Comparison of ENCODE assay signal across 1 cellular context in the genomic region with DNA sequence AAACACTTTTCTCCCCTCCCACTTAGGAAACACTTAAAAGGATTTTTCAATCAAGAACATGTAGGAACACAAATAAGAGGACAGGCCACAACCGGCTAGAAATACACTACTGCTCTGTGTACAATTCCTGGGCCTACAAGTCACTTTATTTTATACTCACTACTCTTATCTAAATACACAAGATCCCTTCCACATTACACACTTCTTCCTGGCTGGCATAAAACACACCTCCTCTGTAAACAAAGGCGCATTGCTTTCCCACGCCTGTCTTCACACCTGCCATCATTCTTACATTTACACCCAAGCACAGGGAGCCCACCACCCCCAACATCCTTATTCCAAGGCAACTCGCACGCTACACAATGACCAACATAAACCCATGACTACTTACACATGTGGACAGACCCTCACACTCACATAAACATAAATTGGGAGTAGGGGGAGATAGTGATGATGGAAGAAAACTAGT.
A peak's percentile ranks its signal among the peaks of the same experiment; 100 is the strongest.
TF ChIP-seq lines count a peak whose summit lies in the region.

No MANE protein-coding gene starts in this region.

TF ChIP-seq in HepG2, 621 proteins besides CTCF, POLR2A, EP300 and RAD21 (continues in another document):
- TF ChIP-seq RELA (CRISPR knock-in tag; IDR thresholded peaks at IDR 0.05) (no peak), GABPA (IDR thresholded peaks at IDR 0.05; ENCODE audit: low read depth, low read length) (no peak), GABPA (CRISPR knock-in tag; IDR thresholded peaks at IDR 0.05; ENCODE audit: low read depth) (no peak), ZNF275 (CRISPR knock-in tag; IDR thresholded peaks at IDR 0.05; ENCODE audit: borderline replicate concordance) (0 out of 2 replicates have a peak, but pooled peaks have one; percentile 14), EEA1 (CRISPR knock-in tag; IDR thresholded peaks at IDR 0.05; ENCODE audit: borderline replicate concordance) (no peak), ZNF33B (CRISPR knock-in tag; IDR thresholded peaks at IDR 0.05) (no peak), TRIM22 (IDR thresholded peaks at IDR 0.05) (no peak), ZNF615 (CRISPR knock-in tag; IDR thresholded peaks at IDR 0.05; ENCODE audit: borderline replicate concordance) (0 out of 2 replicates have a peak, but pooled peaks have one; percentile 17), ZNF256 (CRISPR knock-in tag; conservative IDR thresholded peaks at IDR 0.05) (no peak), MATR3 (CRISPR knock-in tag; IDR thresholded peaks at IDR 0.05) (no peak), ZNF552 (CRISPR knock-in tag; IDR thresholded peaks at IDR 0.05; ENCODE audit: borderline replicate concordance) (0 out of 2 replicates have a peak, but pooled peaks have one; percentile 9), JARID2 (CRISPR knock-in tag; IDR thresholded peaks at IDR 0.05; ENCODE audit: insufficient replicate concordance) (no peak), PAF1 (CRISPR knock-in tag; IDR thresholded peaks at IDR 0.05) (peak; percentile 73; the same call in 1 of the 2 replicates), ZNF350 (CRISPR knock-in tag; IDR thresholded peaks at IDR 0.05; ENCODE audit: borderline replicate concordance, low read depth) (0 out of 2 replicates have a peak, but pooled peaks have one; percentile 21), ZSCAN30 (CRISPR knock-in tag; IDR thresholded peaks at IDR 0.05) (no peak), MED1 (CRISPR knock-in tag; IDR thresholded peaks at IDR 0.05) (0 out of 2 replicates have a peak, but pooled peaks have one; percentile 13), ZFP90 (CRISPR knock-in tag; IDR thresholded peaks at IDR 0.05; ENCODE audit: borderline replicate concordance) (0 out of 2 replicates have a peak, but pooled peaks have one; percentile 37), ZNF414 (CRISPR knock-in tag; IDR thresholded peaks at IDR 0.05) (no peak), CCAR2 (optimal IDR thresholded peaks at IDR 0.05; ENCODE audit: low read depth, low read length) (no peak), SYNCRIP (IDR thresholded peaks at IDR 0.05; ENCODE audit: insufficient read depth, low read depth, low read length) (no peak), LCORL (IDR thresholded peaks at IDR 0.05) (no peak), LCORL (CRISPR knock-in tag; IDR thresholded peaks at IDR 0.05) (0 out of 2 replicates have a peak, but pooled peaks have one; percentile 7), KAT7 (CRISPR knock-in tag; IDR thresholded peaks at IDR 0.05; ENCODE audit: borderline replicate concordance) (no peak), KLF6 (CRISPR knock-in tag; IDR thresholded peaks at IDR 0.05) (no peak), NFIC (IDR thresholded peaks at IDR 0.05; ENCODE audit: low read length) (peak; percentile 9; the same call in 1 of the 2 replicates), ZNF124 (CRISPR knock-in tag; IDR thresholded peaks at IDR 0.05) (0 out of 2 replicates have a peak, but pooled peaks have one; percentile 15), KLF12 (CRISPR knock-in tag; IDR thresholded peaks at IDR 0.05; ENCODE audit: borderline replicate concordance) (no peak), RFX1 (IDR thresholded peaks at IDR 0.05) (no peak), TCF7 (IDR thresholded peaks at IDR 0.05; ENCODE audit: low read depth) (0 out of 2 replicates have a peak, but pooled peaks have one; percentile 10), ZFP1 (CRISPR knock-in tag; IDR thresholded peaks at IDR 0.05) (0 out of 2 replicates have a peak, but pooled peaks have one; percentile 36), GPN1 (CRISPR knock-in tag; IDR thresholded peaks at IDR 0.05; ENCODE audit: borderline replicate concordance) (no peak), FOXA1 (IDR thresholded peaks at IDR 0.05) (no peak), FOXA1 (CRISPR knock-in tag; IDR thresholded peaks at IDR 0.05) (no peak; the same call in 1 of the 2 replicates), DNMT1 (CRISPR knock-in tag; IDR thresholded peaks at IDR 0.05) (no peak), ZNF24 (IDR thresholded peaks at IDR 0.05) (no peak), ETV5 (CRISPR knock-in tag; IDR thresholded peaks at IDR 0.05; ENCODE audit: borderline replicate concordance) (0 out of 2 replicates have a peak, but pooled peaks have one; percentile 12), POLR2G (IDR thresholded peaks at IDR 0.05; ENCODE audit: low read depth, low read length) (peak; percentile 18; the same call in 1 of the 2 replicates), GABPB1 (CRISPR knock-in tag; IDR thresholded peaks at IDR 0.05) (no peak), ZNF432 (CRISPR knock-in tag; IDR thresholded peaks at IDR 0.05; ENCODE audit: borderline replicate concordance) (no peak), ZNF546 (CRISPR knock-in tag; conservative IDR thresholded peaks at IDR 0.05) (no peak), ZNF232 (CRISPR knock-in tag; IDR thresholded peaks at IDR 0.05; ENCODE audit: borderline replicate concordance) (0 out of 2 replicates have a peak, but pooled peaks have one; percentile 3), TCF7L2 (IDR thresholded peaks at IDR 0.05; ENCODE audit: low read depth, low read length) (no peak)
- TF ChIP-seq, protein P1, sequence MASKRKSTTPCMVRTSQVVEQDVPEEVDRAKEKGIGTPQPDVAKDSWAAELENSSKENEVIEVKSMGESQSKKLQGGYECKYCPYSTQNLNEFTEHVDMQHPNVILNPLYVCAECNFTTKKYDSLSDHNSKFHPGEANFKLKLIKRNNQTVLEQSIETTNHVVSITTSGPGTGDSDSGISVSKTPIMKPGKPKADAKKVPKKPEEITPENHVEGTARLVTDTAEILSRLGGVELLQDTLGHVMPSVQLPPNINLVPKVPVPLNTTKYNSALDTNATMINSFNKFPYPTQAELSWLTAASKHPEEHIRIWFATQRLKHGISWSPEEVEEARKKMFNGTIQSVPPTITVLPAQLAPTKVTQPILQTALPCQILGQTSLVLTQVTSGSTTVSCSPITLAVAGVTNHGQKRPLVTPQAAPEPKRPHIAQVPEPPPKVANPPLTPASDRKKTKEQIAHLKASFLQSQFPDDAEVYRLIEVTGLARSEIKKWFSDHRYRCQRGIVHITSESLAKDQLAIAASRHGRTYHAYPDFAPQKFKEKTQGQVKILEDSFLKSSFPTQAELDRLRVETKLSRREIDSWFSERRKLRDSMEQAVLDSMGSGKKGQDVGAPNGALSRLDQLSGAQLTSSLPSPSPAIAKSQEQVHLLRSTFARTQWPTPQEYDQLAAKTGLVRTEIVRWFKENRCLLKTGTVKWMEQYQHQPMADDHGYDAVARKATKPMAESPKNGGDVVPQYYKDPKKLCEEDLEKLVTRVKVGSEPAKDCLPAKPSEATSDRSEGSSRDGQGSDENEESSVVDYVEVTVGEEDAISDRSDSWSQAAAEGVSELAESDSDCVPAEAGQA (IDR thresholded peaks at IDR 0.05; ENCODE audit: low read depth) = no peak
- TF ChIP-seq, protein P1 (CRISPR knock-in tag; IDR thresholded peaks at IDR 0.05; ENCODE audit: borderline replicate concordance) = no peak
- TF ChIP-seq, protein P2, sequence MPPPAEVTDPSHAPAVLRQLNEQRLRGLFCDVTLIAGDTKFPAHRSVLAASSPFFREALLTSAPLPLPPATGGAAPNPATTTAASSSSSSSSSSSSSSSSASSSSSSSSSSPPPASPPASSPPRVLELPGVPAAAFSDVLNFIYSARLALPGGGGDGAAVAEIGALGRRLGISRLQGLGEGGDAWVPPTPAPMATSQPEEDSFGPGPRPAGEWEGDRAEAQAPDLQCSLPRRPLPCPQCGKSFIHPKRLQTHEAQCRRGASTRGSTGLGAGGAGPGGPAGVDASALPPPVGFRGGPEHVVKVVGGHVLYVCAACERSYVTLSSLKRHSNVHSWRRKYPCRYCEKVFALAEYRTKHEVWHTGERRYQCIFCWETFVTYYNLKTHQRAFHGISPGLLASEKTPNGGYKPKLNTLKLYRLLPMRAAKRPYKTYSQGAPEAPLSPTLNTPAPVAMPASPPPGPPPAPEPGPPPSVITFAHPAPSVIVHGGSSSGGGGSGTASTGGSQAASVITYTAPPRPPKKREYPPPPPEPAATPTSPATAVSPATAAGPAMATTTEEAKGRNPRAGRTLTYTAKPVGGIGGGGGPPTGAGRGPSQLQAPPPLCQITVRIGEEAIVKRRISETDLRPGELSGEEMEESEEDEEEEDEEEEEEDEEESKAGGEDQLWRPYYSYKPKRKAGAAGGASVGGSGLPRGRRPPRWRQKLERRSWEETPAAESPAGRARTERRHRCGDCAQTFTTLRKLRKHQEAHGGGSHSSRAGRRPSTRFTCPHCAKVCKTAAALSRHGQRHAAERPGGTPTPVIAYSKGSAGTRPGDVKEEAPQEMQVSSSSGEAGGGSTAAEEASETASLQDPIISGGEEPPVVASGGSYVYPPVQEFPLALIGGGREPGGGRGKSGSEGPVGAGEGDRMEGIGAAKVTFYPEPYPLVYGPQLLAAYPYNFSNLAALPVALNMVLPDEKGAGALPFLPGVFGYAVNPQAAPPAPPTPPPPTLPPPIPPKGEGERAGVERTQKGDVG (CRISPR knock-in tag; IDR thresholded peaks at IDR 0.05; ENCODE audit: borderline replicate concordance) = no peak
- TF ChIP-seq, protein P3, sequence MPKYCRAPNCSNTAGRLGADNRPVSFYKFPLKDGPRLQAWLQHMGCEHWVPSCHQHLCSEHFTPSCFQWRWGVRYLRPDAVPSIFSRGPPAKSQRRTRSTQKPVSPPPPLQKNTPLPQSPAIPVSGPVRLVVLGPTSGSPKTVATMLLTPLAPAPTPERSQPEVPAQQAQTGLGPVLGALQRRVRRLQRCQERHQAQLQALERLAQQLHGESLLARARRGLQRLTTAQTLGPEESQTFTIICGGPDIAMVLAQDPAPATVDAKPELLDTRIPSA (CRISPR knock-in tag; IDR thresholded peaks at IDR 0.05; ENCODE audit: borderline replicate concordance) = no peak
- TF ChIP-seq, protein P4, sequence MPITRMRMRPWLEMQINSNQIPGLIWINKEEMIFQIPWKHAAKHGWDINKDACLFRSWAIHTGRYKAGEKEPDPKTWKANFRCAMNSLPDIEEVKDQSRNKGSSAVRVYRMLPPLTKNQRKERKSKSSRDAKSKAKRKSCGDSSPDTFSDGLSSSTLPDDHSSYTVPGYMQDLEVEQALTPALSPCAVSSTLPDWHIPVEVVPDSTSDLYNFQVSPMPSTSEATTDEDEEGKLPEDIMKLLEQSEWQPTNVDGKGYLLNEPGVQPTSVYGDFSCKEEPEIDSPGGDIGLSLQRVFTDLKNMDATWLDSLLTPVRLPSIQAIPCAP (CRISPR knock-in tag; IDR thresholded peaks at IDR 0.05; ENCODE audit: low read depth) = 0 out of 2 replicates have a peak, but pooled peaks have one; percentile 4
- TF ChIP-seq, protein P5, sequence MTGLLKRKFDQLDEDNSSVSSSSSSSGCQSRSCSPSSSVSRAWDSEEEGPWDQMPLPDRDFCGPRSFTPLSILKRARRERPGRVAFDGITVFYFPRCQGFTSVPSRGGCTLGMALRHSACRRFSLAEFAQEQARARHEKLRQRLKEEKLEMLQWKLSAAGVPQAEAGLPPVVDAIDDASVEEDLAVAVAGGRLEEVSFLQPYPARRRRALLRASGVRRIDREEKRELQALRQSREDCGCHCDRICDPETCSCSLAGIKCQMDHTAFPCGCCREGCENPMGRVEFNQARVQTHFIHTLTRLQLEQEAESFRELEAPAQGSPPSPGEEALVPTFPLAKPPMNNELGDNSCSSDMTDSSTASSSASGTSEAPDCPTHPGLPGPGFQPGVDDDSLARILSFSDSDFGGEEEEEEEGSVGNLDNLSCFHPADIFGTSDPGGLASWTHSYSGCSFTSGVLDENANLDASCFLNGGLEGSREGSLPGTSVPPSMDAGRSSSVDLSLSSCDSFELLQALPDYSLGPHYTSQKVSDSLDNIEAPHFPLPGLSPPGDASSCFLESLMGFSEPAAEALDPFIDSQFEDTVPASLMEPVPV (CRISPR knock-in tag; IDR thresholded peaks at IDR 0.05) = 0 out of 2 replicates have a peak, but pooled peaks have one; percentile 6
- TF ChIP-seq, protein P6, sequence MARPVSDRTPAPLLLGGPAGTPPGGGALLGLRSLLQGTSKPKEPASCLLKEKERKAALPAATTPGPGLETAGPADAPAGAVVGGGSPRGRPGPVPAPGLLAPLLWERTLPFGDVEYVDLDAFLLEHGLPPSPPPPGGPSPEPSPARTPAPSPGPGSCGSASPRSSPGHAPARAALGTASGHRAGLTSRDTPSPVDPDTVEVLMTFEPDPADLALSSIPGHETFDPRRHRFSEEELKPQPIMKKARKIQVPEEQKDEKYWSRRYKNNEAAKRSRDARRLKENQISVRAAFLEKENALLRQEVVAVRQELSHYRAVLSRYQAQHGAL (CRISPR knock-in tag; IDR thresholded peaks at IDR 0.05; ENCODE audit: not compliant biosample characterization) = peak; percentile 18
